Comparison of ENCODE assay signal across 1 cellular context in the genomic region with DNA sequence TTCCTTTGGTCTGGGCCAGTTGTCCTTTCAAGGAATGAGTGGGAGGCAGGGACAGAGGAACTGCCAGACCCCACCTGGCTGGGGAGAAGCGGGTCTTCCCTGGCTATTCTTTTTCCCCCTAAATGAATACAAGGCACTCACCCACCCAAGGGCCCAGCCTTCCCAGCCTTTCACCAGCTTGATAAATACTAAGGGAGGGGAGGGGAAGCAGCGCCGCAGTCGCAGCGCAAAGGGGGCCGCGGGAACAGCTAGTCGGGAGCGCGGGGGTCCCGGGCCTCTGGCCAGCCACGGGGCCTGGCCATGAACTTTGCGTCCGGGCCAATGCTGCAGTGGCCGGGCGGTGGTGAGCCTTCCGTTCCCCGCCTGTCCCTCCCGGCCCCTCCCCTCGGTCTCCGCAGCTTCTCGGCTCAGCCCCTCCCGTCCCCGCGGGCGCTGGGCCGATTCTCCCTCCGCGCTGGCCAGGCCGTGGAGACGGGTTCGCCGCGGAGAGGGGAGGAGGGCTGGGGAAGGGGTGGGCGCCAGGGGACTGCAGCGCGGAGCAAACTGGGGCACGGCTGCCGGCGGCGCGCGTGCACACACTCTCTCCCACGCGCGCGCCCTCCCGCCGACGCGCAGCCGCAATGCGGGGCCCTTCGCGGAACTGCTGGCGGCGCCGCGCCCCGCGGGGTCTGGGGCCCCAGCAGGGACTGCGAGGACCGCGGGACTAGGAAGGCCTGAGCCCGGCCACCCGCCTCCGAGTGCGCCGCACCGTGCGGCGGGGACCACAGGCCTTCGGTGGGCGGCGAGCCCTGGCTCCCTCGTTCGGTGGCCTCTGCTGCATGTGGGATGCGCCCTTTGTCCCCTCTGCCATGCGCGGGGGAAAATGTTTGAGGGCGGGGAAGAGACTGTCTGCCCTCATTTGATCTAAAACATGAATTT.
TF ChIP-seq lines count a peak whose summit lies in the region.

No MANE protein-coding gene starts in this region.

TF ChIP-seq in HCT116, 20 proteins besides CTCF, POLR2A, EP300 and RAD21 (continued from another document):
- TF ChIP-seq EGR1 (IDR thresholded peaks at IDR 0.05; ENCODE audit: low read depth): no peak
- TF ChIP-seq, protein P1, sequence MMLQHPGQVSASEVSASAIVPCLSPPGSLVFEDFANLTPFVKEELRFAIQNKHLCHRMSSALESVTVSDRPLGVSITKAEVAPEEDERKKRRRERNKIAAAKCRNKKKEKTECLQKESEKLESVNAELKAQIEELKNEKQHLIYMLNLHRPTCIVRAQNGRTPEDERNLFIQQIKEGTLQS (IDR thresholded peaks at IDR 0.05): no peak
- TF ChIP-seq EZH2 (IDR thresholded peaks at IDR 0.05): no peak
- TF ChIP-seq, protein P2, sequence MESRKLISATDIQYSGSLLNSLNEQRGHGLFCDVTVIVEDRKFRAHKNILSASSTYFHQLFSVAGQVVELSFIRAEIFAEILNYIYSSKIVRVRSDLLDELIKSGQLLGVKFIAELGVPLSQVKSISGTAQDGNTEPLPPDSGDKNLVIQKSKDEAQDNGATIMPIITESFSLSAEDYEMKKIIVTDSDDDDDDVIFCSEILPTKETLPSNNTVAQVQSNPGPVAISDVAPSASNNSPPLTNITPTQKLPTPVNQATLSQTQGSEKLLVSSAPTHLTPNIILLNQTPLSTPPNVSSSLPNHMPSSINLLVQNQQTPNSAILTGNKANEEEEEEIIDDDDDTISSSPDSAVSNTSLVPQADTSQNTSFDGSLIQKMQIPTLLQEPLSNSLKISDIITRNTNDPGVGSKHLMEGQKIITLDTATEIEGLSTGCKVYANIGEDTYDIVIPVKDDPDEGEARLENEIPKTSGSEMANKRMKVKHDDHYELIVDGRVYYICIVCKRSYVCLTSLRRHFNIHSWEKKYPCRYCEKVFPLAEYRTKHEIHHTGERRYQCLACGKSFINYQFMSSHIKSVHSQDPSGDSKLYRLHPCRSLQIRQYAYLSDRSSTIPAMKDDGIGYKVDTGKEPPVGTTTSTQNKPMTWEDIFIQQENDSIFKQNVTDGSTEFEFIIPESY (IDR thresholded peaks at IDR 0.05; ENCODE audit: extremely low read depth, insufficient replicate concordance, low read length): no peak
- TF ChIP-seq ELF1 (IDR thresholded peaks at IDR 0.05; ENCODE audit: borderline replicate concordance, low read depth): no peak
- TF ChIP-seq EZH2phosphoT487 (IDR thresholded peaks at IDR 0.05; ENCODE audit: borderline replicate concordance): no peak
- no peak for TF ChIP-seq POLR2AphosphoS5 (IDR thresholded peaks at IDR 0.05; ENCODE audit: low read depth, low read length)
